ENCODE assay signal across 22 cellular contexts in genomic region chr4:164959896-164960295, GRCh38. TPM values are rescaled to one million over a fixed set of nuclear protein-coding genes. Genes with fewer than 3 reads are reported as not detected.
DNase-seq lines count a peak whose midpoint lies in the region; ATAC-seq and TF ChIP-seq lines count a peak whose summit lies in the region.
"Had no signal": no experiment of that assay in that cellular context is flagged by ENCODE, and none has a peak within 500 bp of the region (broad histone marks: within the 10 kb centered on the region; RNA-seq: fewer than 3 reads in every experiment).

No MANE protein-coding gene starts in this region.

- H3K79me2 ChIP-seq in hepatocyte: peaks cover 3% of the 10 kb centered on the region

- H3K4me2 ChIP-seq in hepatocyte: no peak overlapping the region

- H2AFZ ChIP-seq in hepatocyte: no peak overlapping the region

- TF ChIP-seq CTCF in brain microvascular endothelial cell (IDR thresholded peaks at IDR 0.05; ENCODE audit: low read depth, low read length, missing control alignments) (no peak), hepatocyte (IDR thresholded peaks at IDR 0.05; ENCODE audit: poor library complexity) (no peak)

- H3K4me1 ChIP-seq in hepatocyte (ENCODE audit: insufficient read depth): peaks cover 3% of the 10 kb centered on the region

- no peaks in the 10 kb centered on the region for H3K27me3 Mint-ChIP-seq in stimulated activated naive CD8-positive, alpha-beta T cell treated with anti-CD3 and anti-CD28 coated beads, Interleukin-15, amount 100 ng/mL, for 72 hours
- H3K27me3 Mint-ChIP-seq: CD4-positive, alpha-beta T cell had no signal

- no peak overlapping the region for H3K4me3 Mint-ChIP-seq in stimulated activated naive CD8-positive, alpha-beta T cell treated with anti-CD3 and anti-CD28 coated beads, Interleukin-15, amount 100 ng/mL, for 72 hours
- H3K4me3 Mint-ChIP-seq: activated T-helper 1 cell treated with anti-CD3 and anti-CD28 coated beads, Interleukin-12 subunit alpha, Interleukin-12 subunit beta, Interleukin-2, Interleukin-4 antibody, amounts not matched to agents 30 ng/mL and 10 ng/mL and 1 ng/mL, durations not matched to agents 14 hours and 24 hours and 36 hours; CD4-positive, alpha-beta T cell; H9; stimulated activated naive B cell treated with anti-CD40 and anti-IgM and Interleukin-4, amounts not matched to agents 10 μg/mL and 1 μg/mL and 100 μg/mL, for 72 hours; T-helper 2 cell treated with Interferon-gamma antibody and Interleukin-4, amounts not matched to agents 5 μg/mL and 100 μg/mL, for 36 hours had no signal

- peak; percentile 16 for DNase-seq in Daoy (ENCODE audit: low read depth)
- DNase-seq in LHCN-M2 (ENCODE audit: low read depth): peak; percentile 95
- peak; percentile 32 for DNase-seq in brain microvascular endothelial cell
- peak; percentile 18 for DNase-seq in glomerular visceral epithelial cell (ENCODE audit: extremely low spot score)
- no peak for DNase-seq in NCI-H1417 treated with DMSO at 0.1 percent for 48 hours (lab: John Stamatoyannopoulos, UW)
- DNase-seq in HEK293T (ENCODE audit: extremely low spot score): no peak
- no peak for DNase-seq in stimulated activated naive CD8-positive, alpha-beta T cell treated with anti-CD3 and anti-CD28 coated beads, Interleukin-15, amount 100 ng/mL, for 72 hours
- no peak for DNase-seq in hepatocyte (ENCODE audit: low spot score)
- DNase-seq: ACHN; CD4-positive, alpha-beta T cell; cerebellar nuclear complex; DMS79 treated with DMSO at 0.1 percent for 48 hours; H9; NCI-H2171; OCI-M1; retina; stimulated activated naive B cell treated with anti-CD40 and anti-IgM and Interleukin-4, amounts not matched to agents 10 μg/mL and 1 μg/mL and 100 μg/mL, for 72 hours had no signal

- POLR2A ChIA-PET in HEK293T (lab: Yijun Ruan, JAX): no interaction called here

- 92% methylated on average over 2 of the region's 2 CpGs for WGBS in hepatocyte (ENCODE audit: low lambda C conversion rate, missing lambda C conversion rate)

- H3K4me1 Mint-ChIP-seq in stimulated activated naive CD8-positive, alpha-beta T cell treated with anti-CD3 and anti-CD28 coated beads, Interleukin-15, amount 100 ng/mL, for 72 hours: peaks cover 29% of the 10 kb centered on the region

- CTCF ChIA-PET in HEK293T (lab: Yijun Ruan, JAX): no interaction called here

- in situ Hi-C loops in brain microvascular endothelial cell (cut with HindIII; ENCODE audit: low pct_ligation_motif_present, low sequenced_read_pairs): no loop called here

- H3K9me3 Mint-ChIP-seq in stimulated activated naive CD8-positive, alpha-beta T cell treated with anti-CD3 and anti-CD28 coated beads, Interleukin-15, amount 100 ng/mL, for 72 hours: peaks cover 5 to 7% of the 10 kb centered on the region in 2 donors
- H3K9me3 Mint-ChIP-seq: T-helper 2 cell treated with Interferon-gamma antibody and Interleukin-4, amounts not matched to agents 5 μg/mL and 100 μg/mL, for 36 hours had no signal

- H3K9me3 ChIP-seq in hepatocyte (ENCODE audit: low read depth): no peaks in the 10 kb centered on the region

- no peak for ATAC-seq in stimulated activated naive CD8-positive, alpha-beta T cell treated with anti-CD3 and anti-CD28 coated beads, Interleukin-15, amount 100 ng/mL, for 72 hours
- ATAC-seq: stimulated activated naive B cell treated with anti-CD40 and anti-IgM and Interleukin-4, amounts not matched to agents 10 μg/mL and 1 μg/mL and 100 μg/mL, for 72 hours had no signal

- H3K36me3 ChIP-seq in brain microvascular endothelial cell (replicated peaks): no peaks in the 10 kb centered on the region
- H3K36me3 ChIP-seq in hepatocyte (replicated peaks; ENCODE audit: insufficient read depth, low read depth): no peaks in the 10 kb centered on the region

- H3K27ac ChIP-seq in brain microvascular endothelial cell (peak overlapping the region; percentile 11), hepatocyte (no peak overlapping the region)
- H3K27ac ChIP-seq: tibial nerve had no signal

- no peaks in the 10 kb centered on the region for H3K9me2 ChIP-seq in hepatocyte (replicated peaks; ENCODE audit: insufficient read depth)

- H3K4me3 ChIP-seq in brain microvascular endothelial cell (ENCODE audit: low read depth, low read length) (no peak overlapping the region), hepatocyte (no peak overlapping the region)
- H3K4me3 ChIP-seq: tibial nerve had no signal

- H3K27me3 ChIP-seq in brain microvascular endothelial cell (replicated peaks): no peaks in the 10 kb centered on the region
- H3K27me3 ChIP-seq in hepatocyte: no peaks in the 10 kb centered on the region
- H3K27me3 ChIP-seq: tibial nerve had no signal

- H4K20me1 ChIP-seq in hepatocyte (ENCODE audit: insufficient read depth, poor library complexity, severe bottlenecking): no peaks in the 10 kb centered on the region

- no peak overlapping the region for H3K27ac Mint-ChIP-seq in stimulated activated naive CD8-positive, alpha-beta T cell treated with anti-CD3 and anti-CD28 coated beads, Interleukin-15, amount 100 ng/mL, for 72 hours
- H3K27ac Mint-ChIP-seq: activated T-helper 1 cell treated with anti-CD3 and anti-CD28 coated beads, Interleukin-12 subunit alpha, Interleukin-12 subunit beta, Interleukin-2, Interleukin-4 antibody, amounts not matched to agents 30 ng/mL and 10 ng/mL and 1 ng/mL, durations not matched to agents 14 hours and 24 hours and 36 hours; CD4-positive, alpha-beta T cell; H9; stimulated activated naive B cell treated with anti-CD40 and anti-IgM and Interleukin-4, amounts not matched to agents 10 μg/mL and 1 μg/mL and 100 μg/mL, for 72 hours; T-helper 2 cell treated with Interferon-gamma antibody and Interleukin-4, amounts not matched to agents 5 μg/mL and 100 μg/mL, for 36 hours had no signal

TF ChIP-seq in HEK293T, 16 proteins besides CTCF, POLR2A, EP300 and RAD21:
- TF ChIP-seq LEF1 (IDR thresholded peaks at IDR 0.05; ENCODE audit: borderline replicate concordance): no peak
- TF ChIP-seq FOXK2 (IDR thresholded peaks at IDR 0.05): no peak
- TF ChIP-seq L3MBTL2 (conservative IDR thresholded peaks at IDR 0.05): no peak
- no peak for TF ChIP-seq HDGF (IDR thresholded peaks at IDR 0.05; ENCODE audit: borderline replicate concordance)
- TF ChIP-seq FOXM1 (IDR thresholded peaks at IDR 0.05; ENCODE audit: borderline replicate concordance): no peak
- TF ChIP-seq SUZ12 (IDR thresholded peaks at IDR 0.05): no peak
- TF ChIP-seq SP1 (IDR thresholded peaks at IDR 0.05): no peak
- no peak for TF ChIP-seq BHLHE40 (IDR thresholded peaks at IDR 0.05; ENCODE audit: borderline replicate concordance)
- TF ChIP-seq ZNF384 (IDR thresholded peaks at IDR 0.05): no peak
TF ChIP-seq in HEK293T: peak in this region for 0.

RNA-seq across cellular contexts. Expression of gene TRIM61, which starts 17.6 kb away (rescaled TPM):
- not detected in 2 replicates for total RNA-seq in Daoy (2014; rRNA removed; shearing (Covaris generic))
- total RNA-seq in LHCN-M2 (2014; rRNA removed) (not detected in 2 replicates), hepatocyte (not detected in 2 replicates)
- polyA plus RNA-seq in LHCN-M2 (2012): 0.04 TPM
- polyA plus RNA-seq in hepatocyte: 0.16 TPM in 1 of 2 replicates, not detected in the other
- total RNA-seq: glomerular endothelial cell, SK-MEL-5 had no signal

Comparison
In these comparisons a context has a peak if more than half of its experiments do, and no peak if none do; other contexts are left out.
1. DNase-seq: peak in Daoy (single experiment), LHCN-M2 (single experiment), brain microvascular endothelial cell (single experiment) and glomerular visceral epithelial cell (single experiment); none in NCI-H1417 treated with DMSO at 0.1 percent for 48 hours (single experiment), HEK293T (single experiment), stimulated activated naive CD8-positive, alpha-beta T cell treated with anti-CD3 and anti-CD28 coated beads, Interleukin-15, amount 100 ng/mL, for 72 hours (0 of 2) and hepatocyte (single experiment).